In the genomic region with DNA sequence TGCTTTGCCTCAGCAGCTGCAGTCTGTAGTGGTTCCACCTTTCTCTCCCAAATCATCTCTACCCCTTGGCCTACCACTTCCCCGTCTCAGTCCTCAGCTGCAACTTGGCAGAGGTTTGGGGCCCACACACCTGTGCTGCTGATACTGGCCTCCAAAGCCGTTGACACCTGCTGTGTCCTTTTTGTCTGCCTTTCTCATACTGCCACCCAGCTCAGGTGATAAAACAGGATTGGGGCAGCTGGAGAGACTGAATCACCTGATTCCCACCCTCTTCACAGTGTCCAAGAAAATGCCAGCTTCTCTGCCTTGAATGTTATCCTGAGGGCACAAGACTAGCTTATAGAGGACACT, we compare ENCODE assay signal across 13 cellular contexts.
DNase-seq lines count a peak whose midpoint lies in the region; ATAC-seq and TF ChIP-seq lines count a peak whose summit lies in the region.
"Had no signal": no experiment of that assay in that cellular context is flagged by ENCODE, and none has a peak within 500 bp of the region (broad histone marks: within the 10 kb centered on the region; RNA-seq: fewer than 3 reads in every experiment).

No MANE protein-coding gene starts in this region.

- peaks cover 90% of the 10 kb centered on the region for H3K36me3 Mint-ChIP-seq in dendritic cell treated with granulocyte-macrophage colony-stimulating factor and Interleukin-4, amounts not matched to agents 40 ng/mL and 50 ng/mL, for 4 days (ENCODE audit: low read depth)

- H3K27me3 ChIP-seq in thoracic aorta (replicated peaks; ENCODE audit: insufficient read depth), result no peaks in the 10 kb centered on the region

- peak overlapping the region; percentile 27 for H3K4me3 Mint-ChIP-seq in dendritic cell treated with granulocyte-macrophage colony-stimulating factor and Interleukin-4, amounts not matched to agents 40 ng/mL and 50 ng/mL, for 4 days

- DNase-seq in NCI-H748 (lab: John Stamatoyannopoulos, UW; ENCODE audit: unreplicated experiment) (peak; percentile 59), NCI-H748 treated with DMSO at 0.1 percent for 48 hours (lab: John Stamatoyannopoulos, UW) (no peak), NCI-H2196 (lab: John Stamatoyannopoulos, UW; ENCODE audit: unreplicated experiment) (peak; percentile 76), thoracic aorta (ENCODE audit: low spot score) (no peak), pons (ENCODE audit: low spot score) (no peak)
- DNase-seq: 8988T, erythroblast, kidney, NCI-H446, retina had no signal

- peaks cover 56 to 66% of the 10 kb centered on the region in 2 donors for H3K4me1 ChIP-seq in thoracic aorta (ENCODE audit: control insufficient read depth in 1 of 2, low read depth in 2 of 2)

- TF ChIP-seq CTCF in thoracic aorta (IDR thresholded peaks at IDR 0.05), result no peak

- peak overlapping the region; percentile 89 to 96 for H3K27ac ChIP-seq in thoracic aorta

- peak overlapping the region; percentile 94 for H3K27ac Mint-ChIP-seq in dendritic cell treated with granulocyte-macrophage colony-stimulating factor and Interleukin-4, amounts not matched to agents 40 ng/mL and 50 ng/mL, for 4 days

- intact Hi-C loops in dendritic cell treated with granulocyte-macrophage colony-stimulating factor and Interleukin-4, amounts not matched to agents 40 ng/mL and 50 ng/mL, for 4 days (cut with micrococcal nuclease), result no loop called here

- H3K4me3 ChIP-seq in thoracic aorta, result no peak overlapping the region

- no peak for ATAC-seq in thoracic aorta (ENCODE audit: insufficient number of reproducible peaks, low FRiP score, low read depth)
- ATAC-seq in GM19328 (IDR thresholded peaks at IDR 0.05; ENCODE audit: unreplicated experiment), result no peak
- ATAC-seq in GM21619 (IDR thresholded peaks at IDR 0.05; ENCODE audit: unreplicated experiment), result no peak

- H3K36me3 ChIP-seq in thoracic aorta, result no peaks in the 10 kb centered on the region

- no peaks in the 10 kb centered on the region for H3K27me3 Mint-ChIP-seq in dendritic cell treated with granulocyte-macrophage colony-stimulating factor and Interleukin-4, amounts not matched to agents 40 ng/mL and 50 ng/mL, for 4 days

- no peaks in the 10 kb centered on the region for H3K9me3 ChIP-seq in thoracic aorta

- H3K4me1 Mint-ChIP-seq in dendritic cell treated with granulocyte-macrophage colony-stimulating factor and Interleukin-4, amounts not matched to agents 40 ng/mL and 50 ng/mL, for 4 days (ENCODE audit: low read depth), result peaks cover 90% of the 10 kb centered on the region

- no peaks in the 10 kb centered on the region for H3K9me3 Mint-ChIP-seq in dendritic cell treated with granulocyte-macrophage colony-stimulating factor and Interleukin-4, amounts not matched to agents 40 ng/mL and 50 ng/mL, for 4 days

Comparison
In these comparisons a context has a peak if more than half of its experiments do, and no peak if none do; other contexts are left out.
1. DNase-seq: peak in NCI-H748 (single experiment) and NCI-H2196 (single experiment); none in NCI-H748 treated with DMSO at 0.1 percent for 48 hours (single experiment), thoracic aorta (single experiment) and pons (single experiment).